Comparison of ENCODE assay signal across 8 cellular contexts in the genomic region with DNA sequence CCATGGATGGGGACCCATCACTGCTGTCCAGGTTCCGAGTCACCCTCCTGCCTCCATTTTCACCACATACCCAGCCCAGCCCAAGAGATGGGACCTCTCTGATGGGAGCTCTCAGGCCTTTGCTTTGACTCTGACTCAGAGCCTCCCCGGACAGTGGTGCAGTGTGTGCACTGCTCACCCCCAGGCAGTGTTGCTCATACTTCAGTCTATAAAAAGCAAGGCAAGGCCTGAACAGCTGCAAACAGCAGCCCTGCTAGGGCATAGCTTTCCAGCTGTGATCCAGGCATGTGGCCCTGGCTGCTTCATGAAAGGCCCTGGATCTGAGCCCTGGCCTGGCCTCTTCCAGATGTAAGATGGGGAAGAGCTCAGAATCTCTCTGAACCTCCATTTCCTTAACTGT.
DNase-seq lines count a peak whose midpoint lies in the region; ATAC-seq and TF ChIP-seq lines count a peak whose summit lies in the region.

No MANE protein-coding gene starts in this region.

- no peak for ATAC-seq in HG02678 (IDR thresholded peaks at IDR 0.05; ENCODE audit: unreplicated experiment)

- H3K27me3 ChIP-seq in effector memory CD4-positive, alpha-beta T cell (replicated peaks; ENCODE audit: control insufficient read depth, insufficient read depth, low read length, poor library complexity, severe bottlenecking): no peaks in the 10 kb centered on the region
- no peaks in the 10 kb centered on the region for H3K27me3 ChIP-seq in esophagus muscularis mucosa

- peak in 2 of 3 donors; percentile 33 to 35 for DNase-seq in effector memory CD4-positive, alpha-beta T cell
- DNase-seq in stimulated activated CD4-positive, alpha-beta T cell treated with anti-CD3 and anti-CD28 coated beads, Interleukin-4, amount 100 ng/mL, for 24 hours: peak; percentile 62
- DNase-seq in NCI-H2029 (lab: John Stamatoyannopoulos, UW) (no peak), esophagus muscularis mucosa (ENCODE audit: extremely low spot score) (no peak), COLO668 (lab: John Stamatoyannopoulos, UW; ENCODE audit: unreplicated experiment) (no peak)

- POLR2A ChIA-PET in HEK293 (lab: Yijun Ruan, JAX): no interaction called here

- intact Hi-C loops in esophagus muscularis mucosa (cut with DNase I): loop anchor here (5.0 to 10.0 kb wide), 2 partner anchors 155 to 208 kb away; partner anchors contain the start of gene ARL4C

- no peaks in the 10 kb centered on the region for H3K36me3 ChIP-seq in HEK293 (ENCODE audit: control insufficient read depth in 2 of 2, insufficient read depth in 1 of 2, low read length in 2 of 2)
- H3K36me3 ChIP-seq in effector memory CD4-positive, alpha-beta T cell (ENCODE audit: control insufficient read depth, insufficient read depth, low read length): no peaks in the 10 kb centered on the region
- H3K36me3 ChIP-seq in esophagus muscularis mucosa: no peaks in the 10 kb centered on the region

- TF ChIP-seq EP300 in esophagus muscularis mucosa (IDR thresholded peaks at IDR 0.05): no peak

- no peak for TF ChIP-seq CTCF in HEK293 (tag by site-specific recombination; IDR thresholded peaks at IDR 0.05)
- TF ChIP-seq CTCF in VCaP (conservative IDR thresholded peaks at IDR 0.05): no peak
- TF ChIP-seq CTCF in esophagus muscularis mucosa (IDR thresholded peaks at IDR 0.05): no peak

- WGBS in esophagus muscularis mucosa: 55% methylated on average over 2 of the region's 2 CpGs

- CTCF ChIA-PET in HEK293 (lab: Yijun Ruan, JAX): interaction anchor here (0.6 to 4.2 kb wide), 12 partner anchors 13 to 1421 kb away, joined by 3 to 25 read pairs (median 6); partner anchors contain the start of gene ARL4C

- H3K27ac ChIP-seq in HEK293 (ENCODE audit: extremely low read depth, low read depth, low read length) (no peak overlapping the region), VCaP (peak overlapping the region; percentile 94; the same call in 1 of the 2 replicates), esophagus muscularis mucosa (replicated peaks in 1 of 4) (no peak overlapping the region)
- H3K27ac ChIP-seq in effector memory CD4-positive, alpha-beta T cell (ENCODE audit: insufficient read depth, low read length, poor library complexity, severe bottlenecking): peak overlapping the region; percentile 98

- H3K4me1 ChIP-seq in HEK293 (ENCODE audit: control insufficient read depth, insufficient read depth, low read length) (no peaks in the 10 kb centered on the region), esophagus muscularis mucosa (peaks cover 0 to 8% (median 0%) of the 10 kb centered on the region in 4 donors)
- peaks cover 54% of the 10 kb centered on the region for H3K4me1 ChIP-seq in effector memory CD4-positive, alpha-beta T cell (ENCODE audit: control insufficient read depth, insufficient read depth, low read length, poor library complexity, severe bottlenecking)

- H3K4me3 ChIP-seq in HEK293 (ENCODE audit: low read depth, low read length) (no peak overlapping the region), esophagus muscularis mucosa (no peak overlapping the region)
- H3K4me3 ChIP-seq in effector memory CD4-positive, alpha-beta T cell (ENCODE audit: insufficient read depth, low read depth, low read length, poor library complexity, severe bottlenecking): no peak overlapping the region

- H3K9me3 ChIP-seq in HEK293 (ENCODE audit: control insufficient read depth, insufficient read depth, low read depth, low read length): no peaks in the 10 kb centered on the region
- H3K9me3 ChIP-seq in effector memory CD4-positive, alpha-beta T cell (ENCODE audit: control insufficient read depth, low read length): no peaks in the 10 kb centered on the region
- no peaks in the 10 kb centered on the region for H3K9me3 ChIP-seq in esophagus muscularis mucosa

- TF ChIP-seq POLR2A in esophagus muscularis mucosa (IDR thresholded peaks at IDR 0.05; ENCODE audit: low read depth): no peak

TF ChIP-seq in HEK293, 187 proteins besides CTCF, POLR2A, EP300 and RAD21:
- no peak for TF ChIP-seq SCRT2 (tag by site-specific recombination; IDR thresholded peaks at IDR 0.05)
- TF ChIP-seq ZIC2 (tag by site-specific recombination; IDR thresholded peaks at IDR 0.05): peak; percentile 48; the same call in 1 of the 2 replicates
TF ChIP-seq in HEK293: peak in this region for 1.

Comparison
In these comparisons a context has a peak if more than half of its experiments do, and no peak if none do; other contexts are left out.
1. H3K27ac ChIP-seq: peak in VCaP (single experiment) and effector memory CD4-positive, alpha-beta T cell (single experiment); none in HEK293 (single experiment) and esophagus muscularis mucosa (0 of 4).
2. DNase-seq: peak in effector memory CD4-positive, alpha-beta T cell (2 of 3) and stimulated activated CD4-positive, alpha-beta T cell treated with anti-CD3 and anti-CD28 coated beads, Interleukin-4, amount 100 ng/mL, for 24 hours (single experiment); none in NCI-H2029 (single experiment), esophagus muscularis mucosa (single experiment) and COLO668 (single experiment).